ENCODE assay signal across 14 cellular contexts in the genomic region with DNA sequence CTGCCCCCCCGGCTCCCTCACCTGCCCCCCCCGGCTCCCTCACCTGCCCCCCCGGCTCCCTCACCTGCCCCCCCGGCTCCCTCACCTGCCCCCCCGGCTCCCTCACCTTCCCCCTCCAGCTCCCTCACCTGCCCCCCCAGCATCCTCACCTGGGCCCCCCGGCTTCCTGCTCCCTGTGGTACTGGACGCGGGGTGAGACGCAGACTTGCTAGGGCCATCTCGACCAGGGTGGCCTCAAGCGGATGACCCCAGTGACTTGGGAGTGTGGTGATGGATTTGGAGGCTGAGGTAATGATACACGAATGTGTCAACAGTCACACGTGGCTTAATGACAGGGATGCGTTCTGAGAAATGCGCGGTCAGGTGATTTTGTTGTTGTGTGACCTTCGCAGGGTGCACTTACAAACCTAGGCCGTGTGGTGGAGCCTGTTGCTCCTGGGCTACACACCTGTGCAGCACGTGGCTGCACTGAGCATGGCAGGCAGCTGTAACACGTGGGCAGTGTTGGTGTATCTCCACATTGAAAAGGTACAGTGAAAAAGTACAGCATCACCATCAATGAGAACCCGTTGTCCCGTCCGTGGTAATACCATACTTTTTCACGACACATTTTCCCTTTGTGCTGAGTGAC.
DNase-seq lines count a peak whose midpoint lies in the region; ATAC-seq, FAIRE-seq and TF ChIP-seq lines count a peak whose summit lies in the region.
"Had no signal": no experiment of that assay in that cellular context is flagged by ENCODE, and none has a peak within 500 bp of the region (broad histone marks: within the 10 kb centered on the region; RNA-seq: fewer than 3 reads in every experiment).

No MANE protein-coding gene starts in this region.

- RAD21 ChIA-PET in HCT116 (lab: Charles Lee; ENCODE audit: low non-redundant PET in 1 of 2, low total read pairs in 2 of 2, uncharacterized antibody in 2 of 2, unreplicated experiment in 2 of 2): no interaction called here

- POLR2A ChIA-PET in HCT116 (lab: Charles Lee): no interaction called here

- no peaks in the 10 kb centered on the region for H3K9me2 ChIP-seq in HCT116 (ENCODE audit: insufficient read depth)
- H3K9me2 ChIP-seq: SK-N-SH had no signal

- no peak overlapping the region for H3K27ac ChIP-seq in HCT116 (ENCODE audit: low read depth, low read length)
- H3K27ac ChIP-seq in kidney (ENCODE audit: low read depth in 2 of 2, low read length in 2 of 2): no peak overlapping the region

- no peaks in the 10 kb centered on the region for H3K9me3 ChIP-seq in BE2C
- no peaks in the 10 kb centered on the region for H3K9me3 ChIP-seq in HCT116 (ENCODE audit: control insufficient read depth in 1 of 2, insufficient read depth in 1 of 2, low read depth in 1 of 2, low read length in 2 of 2)
- no peaks in the 10 kb centered on the region for H3K9me3 ChIP-seq in kidney (ENCODE audit: control insufficient read depth in 1 of 2, low read length in 2 of 2)
- H3K9me3 ChIP-seq: SK-N-SH had no signal

- TF ChIP-seq POLR2A in HCT116 (IDR thresholded peaks at IDR 0.05; ENCODE audit: borderline replicate concordance, extremely low read depth, insufficient read depth, insufficient read length): no peak

- H3K4me1 Mint-ChIP-seq in natural killer cell treated with Interleukin-12 subunit alpha and Interleukin-12 subunit beta and Interleukin-15 and Interleukin-18, amount 100 ng/mL, for 72 hours (ENCODE audit: low read depth in 2 of 2): no peaks in the 10 kb centered on the region
- H3K4me1 Mint-ChIP-seq: B cell had no signal

- DNase-seq in BE2C: no peak
- DNase-seq in HCT116 (ENCODE audit: low read depth, low spot score): no peak
- peak; percentile 99 for DNase-seq in NCI-H69 (lab: John Stamatoyannopoulos, UW)
- peak; percentile 56 for DNase-seq in kidney
- DNase-seq in natural killer cell treated with Interleukin-12 subunit alpha and Interleukin-12 subunit beta and Interleukin-15 and Interleukin-18, amount 100 ng/mL, for 72 hours (ENCODE audit: low spot score): no peak
- no peak for DNase-seq in ACHN
- DNase-seq: activated CD8-positive, alpha-beta memory T cell treated with anti-CD3 and anti-CD28 coated beads, Interleukin-2, amount 50 U/mL, for 48 hours; SK-N-SH; stimulated activated CD4-positive, alpha-beta T cell treated with anti-CD3 and anti-CD28 coated beads, Interleukin-2, amount 100 ng/mL, for 48 hours had no signal

- no peak overlapping the region for H3K4me2 ChIP-seq in HCT116 (ENCODE audit: low read length)

- H3K27me3 ChIP-seq in BE2C (peaks cover 17% of the 10 kb centered on the region), HCT116 (ENCODE audit: insufficient read depth, low read length) (peaks cover 16% of the 10 kb centered on the region; the same call in 1 of the 2 replicates)

- H2AFZ ChIP-seq in HCT116 (ENCODE audit: low read depth, low read length, poor library complexity, severe bottlenecking): peak overlapping the region; percentile 26

- in situ Hi-C loops in ACHN (cut with HindIII; ENCODE audit: low pct_ligation_motif_present, low pct_unique_long_range_greater_than_20kb, low sequenced_read_pairs): no loop called here

- H3K4me3 Mint-ChIP-seq in natural killer cell treated with Interleukin-12 subunit alpha and Interleukin-12 subunit beta and Interleukin-15 and Interleukin-18, amount 100 ng/mL, for 72 hours: no peak overlapping the region
- H3K4me3 Mint-ChIP-seq: activated naive CD8-positive, alpha-beta T cell; B cell had no signal

- H3K27me3 Mint-ChIP-seq in natural killer cell treated with Interleukin-12 subunit alpha and Interleukin-12 subunit beta and Interleukin-15 and Interleukin-18, amount 100 ng/mL, for 72 hours: no peaks in the 10 kb centered on the region
- H3K27me3 Mint-ChIP-seq: activated naive CD8-positive, alpha-beta T cell; B cell had no signal

- H3K36me3 ChIP-seq in BE2C (no peaks in the 10 kb centered on the region), HCT116 (ENCODE audit: control insufficient read depth in 1 of 2, insufficient read depth in 2 of 2, low read length in 2 of 2) (no peaks in the 10 kb centered on the region), kidney (ENCODE audit: control insufficient read depth in 1 of 2, insufficient read depth in 2 of 2, low read length in 2 of 2) (no peaks in the 10 kb centered on the region)

- H3K9me3 Mint-ChIP-seq in natural killer cell treated with Interleukin-12 subunit alpha and Interleukin-12 subunit beta and Interleukin-15 and Interleukin-18, amount 100 ng/mL, for 72 hours: no peaks in the 10 kb centered on the region

- BruUV-seq in HCT116 (replicated peaks; lab: Mats Ljungman, UMichigan): no TSS peak

- peak; percentile 27; the same call in 1 of the 2 replicates for TF ChIP-seq RAD21 in HCT116 (IDR thresholded peaks at IDR 0.05; ENCODE audit: low read depth)

- H3K36me3 Mint-ChIP-seq in natural killer cell treated with Interleukin-12 subunit alpha and Interleukin-12 subunit beta and Interleukin-15 and Interleukin-18, amount 100 ng/mL, for 72 hours: no peaks in the 10 kb centered on the region
- H3K36me3 Mint-ChIP-seq: activated naive CD8-positive, alpha-beta T cell had no signal

- no peak for FAIRE-seq in kidney (lab: Jason Lieb, UNC)
- FAIRE-seq: endometrium had no signal

- H3K4me1 ChIP-seq in BE2C: no peaks in the 10 kb centered on the region
- H3K4me1 ChIP-seq in HCT116 (ENCODE audit: control insufficient read depth in 1 of 2, insufficient read depth in 2 of 2, low read length in 2 of 2): no peaks in the 10 kb centered on the region
- H3K4me1 ChIP-seq in kidney (ENCODE audit: control insufficient read depth in 1 of 2, insufficient read depth in 1 of 2, low read depth in 1 of 2, low read length in 2 of 2): no peaks in the 10 kb centered on the region

- no peak overlapping the region for H3K9ac ChIP-seq in HCT116 (ENCODE audit: low read length)
- H3K9ac ChIP-seq in kidney (ENCODE audit: low read length in 2 of 2): no peak overlapping the region
- H3K9ac ChIP-seq: SK-N-SH had no signal

- intact Hi-C loops in HCT116 (cut with micrococcal nuclease) (no loop called here), kidney (cut with DNase I) (no loop called here)

- H3K4me3 ChIP-seq in BE2C (ENCODE audit: low read depth, low read length) (no peak overlapping the region), HCT116 (replicated peaks in 1 of 2; ENCODE audit: low read depth in 1 of 2, low read length in 2 of 2) (no peak overlapping the region), kidney (ENCODE audit: low read length in 2 of 2) (no peak overlapping the region)

- no peaks in the 10 kb centered on the region for H3K79me2 ChIP-seq in HCT116 (ENCODE audit: insufficient read depth, low read length)

- no peaks in the 10 kb centered on the region for H4K20me1 ChIP-seq in HCT116 (ENCODE audit: insufficient read depth)

- ATAC-seq in HCT116 (peak; percentile 71), HG03139 (IDR thresholded peaks at IDR 0.05; ENCODE audit: unreplicated experiment) (no peak), HG03159 (IDR thresholded peaks at IDR 0.05; ENCODE audit: unreplicated experiment) (no peak)
- ATAC-seq in natural killer cell treated with Interleukin-12 subunit alpha and Interleukin-12 subunit beta and Interleukin-15 and Interleukin-18, amount 100 ng/mL, for 72 hours: no peak

- CTCF ChIA-PET in HCT116 (lab: Charles Lee): no interaction called here

- TF ChIP-seq CTCF in BE2C (IDR thresholded peaks at IDR 0.05; ENCODE audit: low read depth, low read length) (0 out of 2 replicates have a peak, but pooled peaks have one; percentile 5), HCT116 (IDR thresholded peaks at IDR 0.05 in 2 of 3, conservative IDR thresholded peaks at IDR 0.05 in 1 of 3; ENCODE audit: borderline replicate concordance in 1 of 3, insufficient read depth in 1 of 3, low read depth in 2 of 3, low read length in 2 of 3) (peak; percentile 15 to 40 (median 36); a peak in 3 of 6 replicates), kidney (IDR thresholded peaks at IDR 0.05; ENCODE audit: borderline replicate concordance, extremely low read depth, insufficient read depth) (no peak)

- no peak overlapping the region for H3K27ac Mint-ChIP-seq in natural killer cell treated with Interleukin-12 subunit alpha and Interleukin-12 subunit beta and Interleukin-15 and Interleukin-18, amount 100 ng/mL, for 72 hours
- H3K27ac Mint-ChIP-seq: activated naive CD8-positive, alpha-beta T cell; B cell had no signal

TF ChIP-seq in HCT116, 20 proteins besides CTCF, POLR2A, EP300 and RAD21:
- TF ChIP-seq SIN3A (IDR thresholded peaks at IDR 0.05; ENCODE audit: low read depth) (no peak), CBX3 (IDR thresholded peaks at IDR 0.05; ENCODE audit: low read depth) (peak; percentile 71; the same call in 1 of the 2 replicates), FOSL1 (IDR thresholded peaks at IDR 0.05; ENCODE audit: low read depth) (no peak), ELF1 (IDR thresholded peaks at IDR 0.05; ENCODE audit: borderline replicate concordance, low read depth) (no peak), EZH2 (IDR thresholded peaks at IDR 0.05) (no peak), YY1 (IDR thresholded peaks at IDR 0.05; ENCODE audit: extremely low read depth, insufficient replicate concordance, low read depth, low read length) (no peak), CEBPB (IDR thresholded peaks at IDR 0.05; ENCODE audit: low read depth) (no peak)
- TF ChIP-seq, protein P1, sequence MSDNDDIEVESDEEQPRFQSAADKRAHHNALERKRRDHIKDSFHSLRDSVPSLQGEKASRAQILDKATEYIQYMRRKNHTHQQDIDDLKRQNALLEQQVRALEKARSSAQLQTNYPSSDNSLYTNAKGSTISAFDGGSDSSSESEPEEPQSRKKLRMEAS (IDR thresholded peaks at IDR 0.05): peak; percentile 96

Comparison
In these comparisons a context has a peak if more than half of its experiments do, and no peak if none do; other contexts are left out.
1. DNase-seq: peak in NCI-H69 (single experiment) and kidney (single experiment); none in BE2C (single experiment), HCT116 (single experiment), natural killer cell treated with Interleukin-12 subunit alpha and Interleukin-12 subunit beta and Interleukin-15 and Interleukin-18, amount 100 ng/mL, for 72 hours (single experiment) and ACHN (single experiment).